4 cellular contexts compared by ENCODE assay signal in the genomic region with DNA sequence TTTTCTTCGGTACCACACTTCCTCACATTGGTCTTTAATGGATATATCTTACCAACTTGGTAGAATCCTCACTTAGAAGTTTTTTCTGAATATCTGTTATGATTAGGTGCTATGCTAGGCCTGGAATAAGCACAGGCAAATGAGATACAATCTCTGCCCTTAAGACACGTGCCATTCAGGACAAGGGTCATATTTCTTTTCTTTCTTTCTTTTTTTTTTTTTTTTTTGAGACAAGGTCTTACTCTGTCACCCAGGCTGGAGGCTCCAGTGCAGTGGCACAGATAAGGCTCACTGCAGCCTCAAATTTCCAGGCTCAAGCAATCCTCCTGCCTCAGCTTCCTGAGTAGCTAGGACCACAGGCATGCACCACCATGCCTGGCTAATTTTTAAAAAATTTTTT. TPM values are rescaled to one million over a fixed set of nuclear protein-coding genes. Genes with fewer than 3 reads are reported as not detected.
"Had no signal": no experiment of that assay in that cellular context is flagged by ENCODE, and none has a peak within 500 bp of the region (broad histone marks: within the 10 kb centered on the region; RNA-seq: fewer than 3 reads in every experiment).

No MANE protein-coding gene starts in this region.

RNA-seq across cellular contexts. Expression of a gene that starts 23.0 kb away (rescaled TPM):
- total RNA-seq: lung microvascular endothelial cell, mesothelial cell of epicardium, myocyte had no signal

RNA-seq across cellular contexts. Expression of a gene that starts 52.3 kb away (rescaled TPM):
- total RNA-seq: myocyte had no signal
- polyA plus RNA-seq: immature natural killer cell had no signal
